ENCODE assay signal across 1 cellular context in genomic region chr19:48630289-48631036, GRCh38.
A peak's percentile ranks its signal among the peaks of the same experiment; 100 is the strongest.
TF ChIP-seq lines count a peak whose summit lies in the region.

No MANE protein-coding gene starts in this region.

TF ChIP-seq in endothelial cell of umbilical vein, 7 proteins besides CTCF, POLR2A, EP300 and RAD21:
- peak; percentile 61 for TF ChIP-seq POLR2AphosphoS5 (IDR thresholded peaks at IDR 0.05; ENCODE audit: insufficient read depth, low read depth, low read length)
- TF ChIP-seq EZH2 (IDR thresholded peaks at IDR 0.05; ENCODE audit: borderline replicate concordance, low read depth, low read length, severe bottlenecking), result no peak
